ENCODE assay signal across 8 cellular contexts in the genomic region with DNA sequence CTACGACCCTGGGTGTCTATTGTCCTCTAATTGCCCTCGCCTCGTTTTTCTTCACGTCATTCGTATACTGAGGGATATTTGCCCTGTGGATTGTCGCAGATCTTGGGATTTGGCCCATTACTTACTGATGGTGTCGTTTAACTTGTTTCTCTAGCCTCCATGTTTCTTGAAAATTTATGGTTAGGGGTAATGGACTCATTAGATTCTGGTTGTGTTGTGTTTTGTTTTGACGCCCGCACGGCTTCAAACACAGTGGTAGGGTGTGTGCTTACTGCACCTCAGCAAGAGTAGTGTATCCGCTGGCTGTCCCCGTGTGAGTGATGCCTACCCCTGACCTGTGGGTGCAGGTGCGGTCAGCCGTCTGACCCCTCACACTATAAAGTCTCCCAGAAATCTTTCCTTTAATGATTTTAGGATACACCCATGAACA. TPM values are rescaled to one million over a fixed set of nuclear protein-coding genes. Genes with fewer than 3 reads are reported as not detected.
DNase-seq lines count a peak whose midpoint lies in the region; ATAC-seq, FAIRE-seq and TF ChIP-seq lines count a peak whose summit lies in the region.

No MANE protein-coding gene starts in this region.

- H3K4me1 ChIP-seq in A549: peaks cover 11% of the 10 kb centered on the region; the same call in 1 of the 3 replicates
- peaks cover 21% of the 10 kb centered on the region for H3K4me1 ChIP-seq in HEK293 (ENCODE audit: control insufficient read depth, insufficient read depth, low read length)
- H3K4me1 ChIP-seq in esophagus (ENCODE audit: control insufficient read depth in 2 of 2, insufficient read depth in 2 of 2, low read length in 1 of 2): peaks cover 0 to 2% of the 10 kb centered on the region in 2 donors
- peaks cover 5% of the 10 kb centered on the region for H3K4me1 ChIP-seq in neural progenitor cell

- H3K27me3 ChIP-seq in esophagus (ENCODE audit: control insufficient read depth in 1 of 2, insufficient read depth in 2 of 2, low read length in 2 of 2): no peaks in the 10 kb centered on the region
- H3K27me3 ChIP-seq in neural progenitor cell: peaks cover 18% of the 10 kb centered on the region

- H3K9me3 ChIP-seq in A549 (no peaks in the 10 kb centered on the region), HEK293 (ENCODE audit: control insufficient read depth, insufficient read depth, low read depth, low read length) (no peaks in the 10 kb centered on the region), esophagus (ENCODE audit: control insufficient read depth in 2 of 2, insufficient read depth in 1 of 2, low read depth in 1 of 2, low read length in 1 of 2) (no peaks in the 10 kb centered on the region), neural progenitor cell (ENCODE audit: low read depth) (no peaks in the 10 kb centered on the region)

- H3K27ac ChIP-seq in A549 (peak overlapping the region; percentile 82 to 90), HEK293 (ENCODE audit: extremely low read depth, low read depth, low read length) (peak overlapping the region; percentile 95), esophagus (ENCODE audit: low read depth in 2 of 2, low read length in 1 of 2) (peak overlapping the region in 1 of 2 donors; percentile 25), neural progenitor cell (no peak overlapping the region)

- DNase-seq in A549 (ENCODE audit: low read depth in 1 of 2, low spot score in 1 of 2) (peak in 1 of 2 experiments; percentile 21), UCSD-AML1 (lab: John Stamatoyannopoulos, UW; ENCODE audit: unreplicated experiment) (peak; percentile 9), neural progenitor cell (ENCODE audit: low spot score) (peak; percentile 28), germinal center (ENCODE audit: low spot score) (no peak)

- H3K36me3 Mint-ChIP-seq in neural progenitor cell: no peaks in the 10 kb centered on the region

- H4K20me1 ChIP-seq in neural progenitor cell (ENCODE audit: low read depth): peaks cover 4% of the 10 kb centered on the region

- TF ChIP-seq RAD21 in A549 (conservative IDR thresholded peaks at IDR 0.05 in 1 of 2, IDR thresholded peaks at IDR 0.05 in 1 of 2): 0 out of 5 replicates have a peak, but pooled peaks of 1 of the 2 experiments have one; percentile 0

- TF ChIP-seq CTCF in A549 (IDR thresholded peaks at IDR 0.05) (no peak), HEK293 (tag by site-specific recombination; IDR thresholded peaks at IDR 0.05) (no peak), neural progenitor cell (IDR thresholded peaks at IDR 0.05) (no peak)

- CTCF ChIA-PET in A549 (lab: Yijun Ruan, JAX) (interaction anchor here (0.9 to 2.3 kb wide), 3 partner anchors 15 to 269 kb away, joined by 3 to 6 read pairs (median 4); no protein-coding TSS in a partner anchor), HEK293 (lab: Yijun Ruan, JAX) (interaction anchor here (0.6 to 0.9 kb wide), 2 partner anchors 49 to 309 kb away, joined by 3 to 5 read pairs; no protein-coding TSS in a partner anchor)

- H3K9ac ChIP-seq in neural progenitor cell: no peak overlapping the region

- peaks cover 10% of the 10 kb centered on the region for H3K27me3 Mint-ChIP-seq in neural progenitor cell (ENCODE audit: insufficient read depth, low read depth)

- H2AFZ ChIP-seq in neural progenitor cell (replicated peaks): peak overlapping the region; percentile 97

- WGBS in A549 (ENCODE audit: missing lambda C conversion rate): 5% methylated on average over 14 of the region's 14 CpGs
- WGBS in esophagus, 2 donors: 3 to 4% methylated on average over 14 of the region's 14 CpGs

- no peaks in the 10 kb centered on the region for H3K9me3 Mint-ChIP-seq in neural progenitor cell

- TF ChIP-seq POLR2A in A549 (IDR thresholded peaks at IDR 0.05; ENCODE audit: low read length): no peak

- H3K79me2 ChIP-seq in neural progenitor cell (ENCODE audit: low read depth): no peaks in the 10 kb centered on the region

- POLR2A ChIA-PET in A549 (lab: Yijun Ruan, JAX) (interaction anchor here (0.5 to 2.3 kb wide), 3 partner anchors 42 to 747 kb away, joined by 3 to 35 read pairs (median 4); a partner anchor contains a TSS), HEK293 (lab: Yijun Ruan, JAX) (interaction anchor here (2.9 kb wide), 1 partner anchor 127 kb away, joined by 36 read pairs; a partner anchor contains a TSS)

- H3K27ac Mint-ChIP-seq in neural progenitor cell: peak overlapping the region; percentile 80

- no peak for FAIRE-seq in A549 (lab: Jason Lieb, UNC)

- H3K4me2 ChIP-seq in A549 (peak overlapping the region; percentile 81), neural progenitor cell (peak overlapping the region; percentile 90)

- TF ChIP-seq EP300 in A549 (IDR thresholded peaks at IDR 0.05): no peak

- peaks cover 15% of the 10 kb centered on the region for H3K4me1 Mint-ChIP-seq in neural progenitor cell

- peaks cover 28% of the 10 kb centered on the region for H3F3A ChIP-seq in neural progenitor cell (ENCODE audit: low read depth)

- peak overlapping the region; percentile 98 for H3K4me3 Mint-ChIP-seq in neural progenitor cell

- H3K36me3 ChIP-seq in HEK293 (ENCODE audit: control insufficient read depth in 2 of 2, insufficient read depth in 1 of 2, low read length in 2 of 2) (no peaks in the 10 kb centered on the region), esophagus (ENCODE audit: control insufficient read depth in 2 of 2, insufficient read depth in 2 of 2, low read length in 1 of 2) (no peaks in the 10 kb centered on the region), neural progenitor cell (no peaks in the 10 kb centered on the region)

- H3K4me3 ChIP-seq in A549 (peak overlapping the region; percentile 60), HEK293 (ENCODE audit: low read depth, low read length) (peak overlapping the region; percentile 39), esophagus (ENCODE audit: low read depth in 1 of 2, low read length in 2 of 2) (peak overlapping the region; percentile 53 to 81), neural progenitor cell (peak overlapping the region; percentile 75)

- ATAC-seq in A549 (peak; percentile 12 to 16; a peak in 2 of 6 replicates), GM21786 (IDR thresholded peaks at IDR 0.05; ENCODE audit: unreplicated experiment) (no peak), HG03469 (IDR thresholded peaks at IDR 0.05; ENCODE audit: unreplicated experiment) (no peak)

TF ChIP-seq in A549, 52 proteins besides CTCF, POLR2A, EP300 and RAD21 (continues in another document):
- TF ChIP-seq, protein P1, sequence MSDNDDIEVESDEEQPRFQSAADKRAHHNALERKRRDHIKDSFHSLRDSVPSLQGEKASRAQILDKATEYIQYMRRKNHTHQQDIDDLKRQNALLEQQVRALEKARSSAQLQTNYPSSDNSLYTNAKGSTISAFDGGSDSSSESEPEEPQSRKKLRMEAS (IDR thresholded peaks at IDR 0.05): 0 out of 2 replicates have a peak, but pooled peaks have one; percentile 8
- no peak for TF ChIP-seq GATA3 (IDR thresholded peaks at IDR 0.05; ENCODE audit: borderline replicate concordance)

TF ChIP-seq in HEK293, 187 proteins besides CTCF, POLR2A, EP300 and RAD21:
- TF ChIP-seq ZNF600 (tag by site-specific recombination; IDR thresholded peaks at IDR 0.05): no peak
- peak; percentile 74 for TF ChIP-seq ZBTB48 (tag by site-specific recombination; IDR thresholded peaks at IDR 0.05)
- no peak for TF ChIP-seq KLF8 (tag by site-specific recombination; IDR thresholded peaks at IDR 0.05)
- TF ChIP-seq, protein P2, sequence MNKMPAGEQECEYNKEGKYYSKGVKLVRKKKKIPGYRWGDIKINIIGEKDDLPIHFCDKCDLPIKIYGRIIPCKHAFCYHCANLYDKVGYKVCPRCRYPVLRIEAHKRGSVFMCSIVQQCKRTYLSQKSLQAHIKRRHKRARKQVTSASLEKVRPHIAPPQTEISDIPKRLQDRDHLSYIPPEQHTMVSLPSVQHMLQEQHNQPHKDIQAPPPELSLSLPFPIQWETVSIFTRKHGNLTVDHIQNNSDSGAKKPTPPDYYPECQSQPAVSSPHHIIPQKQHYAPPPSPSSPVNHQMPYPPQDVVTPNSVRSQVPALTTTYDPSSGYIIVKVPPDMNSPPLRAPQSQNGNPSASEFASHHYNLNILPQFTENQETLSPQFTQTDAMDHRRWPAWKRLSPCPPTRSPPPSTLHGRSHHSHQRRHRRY (tag by site-specific recombination; IDR thresholded peaks at IDR 0.05): no peak
- 0 out of 2 replicates have a peak, but pooled peaks have one; percentile 4 for TF ChIP-seq ZNF335 (tag by site-specific recombination; conservative IDR thresholded peaks at IDR 0.05)
TF ChIP-seq in HEK293: peak in this region for 2.

RNA-seq across cellular contexts. Expression of a gene that starts 0.9 kb away (rescaled TPM):
- not detected in 2 replicates for polyA plus RNA-seq in A549 (2011; rRNA removed)
- not detected in 2 replicates for polyA plus RNA-seq in A549 (2012; cell fraction: cytosol; rRNA removed)
- not detected in 2 replicates for polyA plus RNA-seq in A549 (2012; cell fraction: nucleus; rRNA removed)
- not detected in 3 replicates for polyA plus RNA-seq in A549 (2017; fragmentation: RNase III; extraction: RNeasy Plus Mini Kit Qiagen cat#74134 plus additional on column Dnase treatment)
- polyA minus RNA-seq in A549 (2011; rRNA and poly(A)+ RNA removed): under 0.01 TPM in 1 of 2 replicates, not detected in the other
- polyA plus RNA-seq in esophagus: not detected
- total RNA-seq in neural progenitor cell (ENCODE audit: low replicate concordance): not detected in 2 replicates

RNA-seq across cellular contexts. Expression of a gene that starts 2.1 kb away (rescaled TPM):
- polyA plus RNA-seq in A549 (2011; rRNA removed) (not detected in 2 replicates), A549 (2017; fragmentation: RNase III; extraction: RNeasy Plus Mini Kit Qiagen cat#74134 plus additional on column Dnase treatment) (not detected in 3 replicates), esophagus (not detected)
- not detected in 2 replicates for polyA plus RNA-seq in A549 (2012; cell fraction: cytosol; rRNA removed)
- polyA plus RNA-seq in A549 (2012; cell fraction: nucleus; rRNA removed): not detected in 2 replicates
- polyA minus RNA-seq in A549 (2011; rRNA and poly(A)+ RNA removed): under 0.01 TPM in 1 of 2 replicates, not detected in the other
- not detected in 2 replicates for total RNA-seq in neural progenitor cell (ENCODE audit: low replicate concordance)

Comparison
In these comparisons a context has a peak if more than half of its experiments do, and no peak if none do; other contexts are left out.
1. ATAC-seq: peak in A549 (2 of 2); none in GM21786 (single experiment) and HG03469 (single experiment).
2. Peak in every context shown above with its lines, with median percentiles within 50 percentile points of each other: H3K4me3 ChIP-seq.